Comparison of ENCODE assay signal across 20 cellular contexts in genomic region chr14:91935621-91936020, GRCh38.
"Had no signal": no experiment of that assay in that cellular context is flagged by ENCODE, and none has a peak within 500 bp of the region (broad histone marks: within the 10 kb centered on the region; RNA-seq: fewer than 3 reads in every experiment).

No MANE protein-coding gene starts in this region.

- H3K79me2 ChIP-seq: parathyroid adenoma had no signal

- H3K27ac ChIP-seq: colonic mucosa, parathyroid adenoma, prostate gland, skin epidermis, suprapubic skin, tibial artery had no signal

- H3K27me3 ChIP-seq: colonic mucosa, suprapubic skin, tibial artery had no signal

- H2AFZ ChIP-seq: parathyroid adenoma had no signal

- DNase-seq: cerebellar nuclear complex; colonic mucosa; dermis blood vessel endothelial cell; endodermal cell; foreskin melanocyte; head of caudate nucleus; mesendoderm; naive thymus-derived CD4-positive, alpha-beta T cell; nephron progenitor cell; retina; stimulated activated CD4-positive, alpha-beta T cell treated with anti-CD3 and anti-CD28 coated beads, Interleukin-12 subunit alpha, Interleukin-12 subunit beta, amount 100 ng/mL, for 4 hours; stimulated activated CD4-positive, alpha-beta T cell treated with anti-CD3 and anti-CD28 coated beads, Interleukin-2, amount 100 ng/mL, for 48 hours; stimulated activated naive CD4-positive, alpha-beta T cell treated with Interleukin-2 at 50 U/mL for 16 hours had no signal

- H3K4me3 ChIP-seq: colonic mucosa, prostate gland, skin epidermis, suprapubic skin, tibial artery had no signal

- H3K36me3 ChIP-seq: colonic mucosa, prostate gland had no signal

- H3K27ac Mint-ChIP-seq: endodermal cell; naive thymus-derived CD4-positive, alpha-beta T cell; nephron progenitor cell had no signal

- FAIRE-seq: endothelial cell of umbilical vein, islet of Langerhans had no signal

- H3K9me3 ChIP-seq: colonic mucosa, prostate gland, suprapubic skin, tibial artery had no signal

- H3K9ac ChIP-seq: parathyroid adenoma had no signal

- H3K4me3 Mint-ChIP-seq: endodermal cell; naive thymus-derived CD4-positive, alpha-beta T cell; nephron progenitor cell had no signal

- H3K9me3 Mint-ChIP-seq: endodermal cell had no signal

- H3K4me1 ChIP-seq: colonic mucosa, parathyroid adenoma, prostate gland had no signal

- ATAC-seq: naive thymus-derived CD4-positive, alpha-beta T cell had no signal
